ENCODE assay signal across 26 cellular contexts in the genomic region with DNA sequence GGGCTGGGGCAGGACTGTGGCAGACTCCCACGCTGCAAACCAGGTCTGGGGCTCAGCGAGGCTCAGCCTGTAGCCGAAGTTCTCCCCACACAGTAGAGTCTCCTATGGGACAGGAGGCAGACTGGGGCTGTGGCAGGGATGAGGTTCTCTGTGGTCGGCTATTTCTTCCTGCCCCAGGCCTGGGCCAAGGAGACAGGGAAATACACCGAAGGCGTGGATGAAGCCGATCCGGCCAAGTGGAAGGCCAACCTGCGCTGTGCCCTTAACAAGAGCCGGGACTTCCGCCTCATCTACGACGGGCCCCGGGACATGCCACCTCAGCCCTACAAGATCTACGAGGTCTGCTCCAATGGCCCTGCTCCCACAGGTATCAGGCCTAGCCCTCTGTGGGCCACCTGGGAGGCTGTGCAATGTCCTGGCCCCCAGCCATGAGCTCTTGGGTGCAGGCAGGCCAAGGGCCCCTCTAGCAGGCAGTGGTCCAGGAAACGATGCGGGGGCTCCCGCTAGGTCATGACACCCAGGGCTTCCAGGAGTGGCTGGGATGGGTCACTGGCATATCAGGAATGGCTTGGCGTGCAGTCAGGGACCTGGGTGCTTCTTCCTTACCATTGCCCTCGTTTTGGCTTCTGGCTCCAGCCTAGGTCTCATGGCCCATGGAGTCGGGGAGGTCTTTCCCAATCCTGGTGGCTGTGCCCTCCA. TPM values are rescaled to one million over a fixed set of nuclear protein-coding genes. Genes with fewer than 3 reads are reported as not detected.
DNase-seq lines count a peak whose midpoint lies in the region; ATAC-seq, FAIRE-seq and TF ChIP-seq lines count a peak whose summit lies in the region.
"Had no signal": no experiment of that assay in that cellular context is flagged by ENCODE, and none has a peak within 500 bp of the region (broad histone marks: within the 10 kb centered on the region; RNA-seq: fewer than 3 reads in every experiment).

No MANE protein-coding gene starts in this region.

- 12% methylated on average over 21 of the region's 21 CpGs for WGBS in K562 (ENCODE audit: insufficient coverage, low coverage, missing lambda C conversion rate)
- 83 to 92% methylated on average over 7 to 20 of the region's 21 CpGs for WGBS in upper lobe of left lung, 2 donors

- H3K4me1 ChIP-seq in HEK293 (ENCODE audit: control insufficient read depth, insufficient read depth, low read length) (no peaks in the 10 kb centered on the region), K562 (replicated peaks in 1 of 2; ENCODE audit: control insufficient read depth in 2 of 2, insufficient read depth in 2 of 2, low read length in 2 of 2) (peaks cover 0 to 21% of the 10 kb centered on the region in 2 experiments; a peak in 2 of 5 replicates), upper lobe of left lung (peaks cover 0 to 9% (median 6%) of the 10 kb centered on the region in 4 donors)
- H3K4me1 ChIP-seq: SJCRH30 had no signal

- in situ Hi-C loops in K562 (cut with MboI) = no loop called here

- peaks cover 5% of the 10 kb centered on the region for H4K20me1 ChIP-seq in K562 (replicated peaks; ENCODE audit: control insufficient read depth, insufficient read depth, low read length)

- no peak for TF ChIP-seq RAD21 in K562 (CRISPR knock-in tag; conservative IDR thresholded peaks at IDR 0.05 in 1 of 2, IDR thresholded peaks at IDR 0.05 in 1 of 2)

- TF ChIP-seq POLR2A in K562 (conservative IDR thresholded peaks at IDR 0.05) (no peak), upper lobe of left lung (IDR thresholded peaks at IDR 0.05) (no peak)

- H3K27ac ChIP-seq in HEK293 (ENCODE audit: extremely low read depth, low read depth, low read length) = no peak overlapping the region
- H3K27ac ChIP-seq in K562 (ENCODE audit: extremely low read depth, low read depth, low read length) = no peak overlapping the region
- no peak overlapping the region for H3K27ac ChIP-seq in upper lobe of left lung
- H3K27ac ChIP-seq: BLaER1 treated with 17β-estradiol and CSF1 and Interleukin-3, amounts not matched to agents 10 nM and 100 nM; RWPE1; SJCRH30 had no signal

- ATAC-seq in K562 (no peak; the same call in 2 of the 3 replicates), upper lobe of left lung (ENCODE audit: low FRiP score in 2 of 2) (no peak), WTC11 (no peak)
- no peak for ATAC-seq in stimulated activated effector memory CD8-positive, alpha-beta T cell treated with anti-CD3 and anti-CD28 coated beads, Interleukin-12 subunit alpha, Interleukin-12 subunit beta, amount 100 ng/mL, for 72 hours
- ATAC-seq: PC-3 had no signal

- H3K27ac Mint-ChIP-seq in stimulated activated effector memory CD8-positive, alpha-beta T cell treated with anti-CD3 and anti-CD28 coated beads, Interleukin-12 subunit alpha, Interleukin-12 subunit beta, amount 100 ng/mL, for 72 hours = peak overlapping the region; percentile 12
- H3K27ac Mint-ChIP-seq in WTC11 = no peak overlapping the region
- H3K27ac Mint-ChIP-seq: CD8-positive, alpha-beta memory T cell; H9 had no signal

- H2AFZ ChIP-seq in K562 (ENCODE audit: low read depth, low read length) = no peak overlapping the region

- H3K27me3 Mint-ChIP-seq in WTC11 (ENCODE audit: low read depth) = peaks cover 4% of the 10 kb centered on the region
- H3K27me3 Mint-ChIP-seq: CD8-positive, alpha-beta memory T cell; IgD-negative memory B cell had no signal

- no peak overlapping the region for H3K4me2 ChIP-seq in K562 (ENCODE audit: insufficient read depth, low read length)

- H3K9me1 ChIP-seq in K562 (ENCODE audit: control insufficient read depth, insufficient read depth, low read length) = no peaks in the 10 kb centered on the region

- POLR2A ChIA-PET in HEK293 (lab: Yijun Ruan, JAX) (no interaction called here), K562 (lab: Yijun Ruan, JAX) (interaction anchor here (0.7 to 1.3 kb wide), 4 partner anchors 14 to 387 kb away, joined by 3 to 6 read pairs (median 4); no protein-coding TSS in a partner anchor), WTC11 (lab: Charles Lee) (no interaction called here)

- no peaks in the 10 kb centered on the region for H3K9me3 Mint-ChIP-seq in stimulated activated effector memory CD8-positive, alpha-beta T cell treated with anti-CD3 and anti-CD28 coated beads, Interleukin-12 subunit alpha, Interleukin-12 subunit beta, amount 100 ng/mL, for 72 hours
- no peaks in the 10 kb centered on the region for H3K9me3 Mint-ChIP-seq in WTC11
- H3K9me3 Mint-ChIP-seq: CD8-positive, alpha-beta memory T cell; H9; IgD-negative memory B cell had no signal

- H3K27me3 ChIP-seq in K562 (ENCODE audit: control insufficient read depth in 2 of 2, insufficient read depth in 2 of 2, low read length in 2 of 2) (peaks cover 33 to 43% of the 10 kb centered on the region in 2 experiments; a peak in 4 of 5 replicates), upper lobe of left lung (no peaks in the 10 kb centered on the region)
- H3K27me3 ChIP-seq: BLaER1 treated with 17β-estradiol and CSF1 and Interleukin-3, amounts not matched to agents 10 nM and 100 nM; SJCRH30 had no signal

- H3K9me3 ChIP-seq in HEK293 (ENCODE audit: control insufficient read depth, insufficient read depth, low read depth, low read length) = no peaks in the 10 kb centered on the region
- no peaks in the 10 kb centered on the region for H3K9me3 ChIP-seq in K562 (replicated peaks; ENCODE audit: control insufficient read depth, insufficient read depth, low read depth, low read length)
- H3K9me3 ChIP-seq in upper lobe of left lung = no peaks in the 10 kb centered on the region
- H3K9me3 ChIP-seq: BLaER1 treated with 17β-estradiol and CSF1 and Interleukin-3, amounts not matched to agents 10 nM and 100 nM; SJCRH30 had no signal

- H3K4me3 Mint-ChIP-seq in stimulated activated effector memory CD8-positive, alpha-beta T cell treated with anti-CD3 and anti-CD28 coated beads, Interleukin-12 subunit alpha, Interleukin-12 subunit beta, amount 100 ng/mL, for 72 hours = no peak overlapping the region
- H3K4me3 Mint-ChIP-seq in WTC11 = no peak overlapping the region
- H3K4me3 Mint-ChIP-seq: H9, IgD-negative memory B cell had no signal

- FAIRE-seq in K562 (lab: Jason Lieb, UNC) = no peak
- FAIRE-seq: G401.6, HTR-8/SVneo had no signal

- H3K79me2 ChIP-seq in K562 (ENCODE audit: control insufficient read depth, insufficient read depth, low read length) = no peaks in the 10 kb centered on the region

- intact Hi-C loops in K562 (cut with micrococcal nuclease) = no loop called here

- TF ChIP-seq CTCF in HEK293 (tag by site-specific recombination; IDR thresholded peaks at IDR 0.05) (no peak), K562 (IDR thresholded peaks at IDR 0.05 in 2 of 3, conservative IDR thresholded peaks at IDR 0.05 in 1 of 3; ENCODE audit: insufficient read depth in 2 of 3, low read depth in 1 of 3, low read length in 3 of 3) (no peak), upper lobe of left lung (IDR thresholded peaks at IDR 0.05) (no peak), WTC11 (IDR thresholded peaks at IDR 0.05) (no peak)

- H3K36me3 ChIP-seq in HEK293 (ENCODE audit: control insufficient read depth in 2 of 2, insufficient read depth in 1 of 2, low read length in 2 of 2) = no peaks in the 10 kb centered on the region; a peak in 1 of 3 replicates
- H3K36me3 ChIP-seq in K562 (ENCODE audit: control insufficient read depth, insufficient read depth, low read length) = no peaks in the 10 kb centered on the region
- peaks cover 0 to 13% (median 1%) of the 10 kb centered on the region in 4 donors for H3K36me3 ChIP-seq in upper lobe of left lung
- H3K36me3 ChIP-seq: SJCRH30 had no signal

- CTCF ChIA-PET in HEK293 (lab: Yijun Ruan, JAX) = no interaction called here
- CTCF ChIA-PET in K562 (lab: Yijun Ruan, JAX; ENCODE audit: low intra/inter-chr PET ratio) = no interaction called here
- CTCF ChIA-PET in WTC11 (lab: Charles Lee) = interaction anchor here (1.0 to 2.9 kb wide), 3 partner anchors 9 to 36 kb away, joined by 3 to 64 read pairs (median 29); partner anchors contain the start of genes IRF5 and KCP

- H3K9ac ChIP-seq in K562 (ENCODE audit: insufficient read depth in 1 of 2, low read depth in 2 of 2, low read length in 2 of 2) = peak overlapping the region in 1 of 2 experiments; percentile 39; a peak in 1 of 4 replicates

- H3K4me3 ChIP-seq in HEK293 (ENCODE audit: low read depth, low read length) (no peak overlapping the region), K562 (no peak overlapping the region), upper lobe of left lung (no peak overlapping the region)
- H3K4me3 ChIP-seq: BLaER1 treated with 17β-estradiol and CSF1 and Interleukin-3, amounts not matched to agents 10 nM and 100 nM; SJCRH30 had no signal

- TF ChIP-seq EP300 in K562 (IDR thresholded peaks at IDR 0.05; ENCODE audit: low read length) (no peak), upper lobe of left lung (IDR thresholded peaks at IDR 0.05) (no peak)

- peaks cover 69% of the 10 kb centered on the region for H3K36me3 Mint-ChIP-seq in stimulated activated effector memory CD8-positive, alpha-beta T cell treated with anti-CD3 and anti-CD28 coated beads, Interleukin-12 subunit alpha, Interleukin-12 subunit beta, amount 100 ng/mL, for 72 hours
- H3K36me3 Mint-ChIP-seq in WTC11 = no peaks in the 10 kb centered on the region

- no TSS peak for BruUV-seq in K562 (replicated peaks; lab: Mats Ljungman, UMichigan)

- DNase-seq in D341Med (ENCODE audit: low spot score) (peak; percentile 24), K562 (ENCODE audit: extremely low read depth in 1 of 4, low spot score in 3 of 4) (no peak), upper lobe of left lung (no peak), GDM1 (lab: John Stamatoyannopoulos, UW) (no peak), WTC11 (ENCODE audit: low spot score) (no peak)
- no peak for DNase-seq in stimulated activated effector memory CD8-positive, alpha-beta T cell treated with anti-CD3 and anti-CD28 coated beads, Interleukin-12 subunit alpha, Interleukin-12 subunit beta, amount 100 ng/mL, for 72 hours (ENCODE audit: low spot score in 2 of 2)
- no peak for DNase-seq in stimulated activated CD8-positive, alpha-beta memory T cell treated with anti-CD3 and anti-CD28 coated beads, Interleukin-4, amount 100 ng/mL, for 48 hours
- DNase-seq: Calu3; CD8-positive, alpha-beta memory T cell; H9; Karpas-422; MV-4-11; NCI-H1694; NCI-H2081 treated with DMSO at 0.1 percent for 48 hours; NCI-H2171 treated with DMSO at 0.1 percent for 48 hours; NCI-H446; NCI-H526 treated with DMSO at 0.1 percent for 48 hours; PC-3 had no signal

- peaks cover 8% of the 10 kb centered on the region for H3K4me1 Mint-ChIP-seq in stimulated activated effector memory CD8-positive, alpha-beta T cell treated with anti-CD3 and anti-CD28 coated beads, Interleukin-12 subunit alpha, Interleukin-12 subunit beta, amount 100 ng/mL, for 72 hours
- H3K4me1 Mint-ChIP-seq in WTC11 = 0 out of 2 replicates have a peak, but pooled peaks cover 3% of the 10 kb centered on the region

RNA-seq across cellular contexts. Expression of gene IRF5, which starts 8.1 kb away (rescaled TPM):
- total RNA-seq in K562 (2011; cell fraction: chromatin; rRNA removed; ENCODE audit: low replicate concordance) = not detected in 2 replicates
- not detected in 2 replicates for total RNA-seq in K562 (2011; cell fraction: nucleolus; rRNA removed)
- not detected in 2 replicates for total RNA-seq in K562 (2011; cell fraction: nucleoplasm; rRNA removed)
- total RNA-seq in K562 (2014; rRNA removed) (not detected in 2 replicates), K562 (2014; rRNA removed; fragmentation: Illumina TruSeq; extraction: Trizol) (not detected in 2 replicates), K562 (2015; rRNA removed; fragmentation: Illumina TruSeq; extraction: Trizol) (not detected in 2 replicates), K562 (2021) (0.04 and 0.20 TPM in 2 replicates), upper lobe of left lung (10 to 100 TPM; 10.7 to 83.8 (median 45.8) TPM), WTC11 (2021) (0.66 to 0.71 TPM (median 0.69 TPM) in 3 replicates)
- polyA plus RNA-seq in K562 (2011; rRNA removed) (not detected in 2 replicates), K562 (2014; fragmentation: Illumina TruSeq; extraction: Trizol) (not detected in 2 replicates), K562 (2014; fragmentation: Nextera tagmentation; extraction: Ambion mirVana) (not detected), K562 (2014; rRNA removed) (not detected in 2 replicates)
- not detected in 2 replicates for polyA plus RNA-seq in K562 (2011; cell fraction: cytosol; rRNA removed)
- 0.08 and 0.09 TPM in 2 replicates for polyA plus RNA-seq in K562 (2011; cell fraction: nucleus; rRNA removed)
- polyA plus RNA-seq in K562 (2012) = 0.10 TPM in 1 of 2 replicates, not detected in the other
- polyA minus RNA-seq in K562 (2011; rRNA and poly(A)+ RNA removed) = not detected in 2 replicates
- not detected in 2 replicates for polyA minus RNA-seq in K562 (2011; cell fraction: cytosol; rRNA and poly(A)+ RNA removed)
- not detected in 2 replicates for polyA minus RNA-seq in K562 (2011; cell fraction: nucleus; rRNA and poly(A)+ RNA removed)

RNA-seq across cellular contexts. Expression of gene KCP, which starts 35.3 kb away (rescaled TPM):
- 0.19 and 2.1 TPM in 2 replicates for total RNA-seq in K562 (2011; cell fraction: chromatin; rRNA removed; ENCODE audit: low replicate concordance)
- 0.79 and 1.3 TPM in 2 replicates for total RNA-seq in K562 (2011; cell fraction: nucleolus; rRNA removed)
- 0.73 and 0.84 TPM in 2 replicates for total RNA-seq in K562 (2011; cell fraction: nucleoplasm; rRNA removed)
- total RNA-seq in K562 (2014; rRNA removed) (0.09 TPM in 1 of 2 replicates, not detected in the other), K562 (2014; rRNA removed; fragmentation: Illumina TruSeq; extraction: Trizol) (not detected in 2 replicates), K562 (2015; rRNA removed; fragmentation: Illumina TruSeq; extraction: Trizol) (0.15 TPM in 1 of 2 replicates, not detected in the other), K562 (2021) (0.16 TPM in 1 of 2 replicates, not detected in the other), upper lobe of left lung (1 to 10 TPM in 3 of 6 donors, under 1 TPM in 2, not detected in 1; 0.15 to 2.1 (median 1.1) TPM), WTC11 (2021) (2.5 to 2.9 TPM (median 2.7 TPM) in 3 replicates)
- polyA plus RNA-seq in K562 (2011; rRNA removed) (0.07 and 0.09 TPM in 2 replicates), K562 (2014; fragmentation: Illumina TruSeq; extraction: Trizol) (not detected in 2 replicates), K562 (2014; fragmentation: Nextera tagmentation; extraction: Ambion mirVana) (under 1 TPM; 0.06 to 0.17 TPM), K562 (2014; rRNA removed) (0.09 and 0.15 TPM in 2 replicates)
- polyA plus RNA-seq in K562 (2011; cell fraction: cytosol; rRNA removed) = 0.15 TPM in 1 of 2 replicates, not detected in the other
- 0.86 and 1.5 TPM in 2 replicates for polyA plus RNA-seq in K562 (2011; cell fraction: nucleus; rRNA removed)
- 0.34 and 3.9 TPM in 2 replicates for polyA plus RNA-seq in K562 (2012)
- polyA minus RNA-seq in K562 (2011; rRNA and poly(A)+ RNA removed) = 0.11 TPM in 1 of 2 replicates, not detected in the other
- polyA minus RNA-seq in K562 (2011; cell fraction: cytosol; rRNA and poly(A)+ RNA removed) = not detected in 2 replicates
- 0.54 and 0.67 TPM in 2 replicates for polyA minus RNA-seq in K562 (2011; cell fraction: nucleus; rRNA and poly(A)+ RNA removed)
- total RNA-seq: M059J had no signal
- polyA plus RNA-seq: CD8-positive, alpha-beta memory T cell had no signal
